In genomic region chr9:112000743-112001142, GRCh38 we compare ENCODE assay signal across 29 cellular contexts.
DNase-seq lines count a peak whose midpoint lies in the region; TF ChIP-seq lines count a peak whose summit lies in the region.
"Had no signal": no experiment of that assay in that cellular context is flagged by ENCODE, and none has a peak within 500 bp of the region (broad histone marks: within the 10 kb centered on the region; RNA-seq: fewer than 3 reads in every experiment).

No MANE protein-coding gene starts in this region.

- no peaks in the 10 kb centered on the region for H4K20me1 ChIP-seq in OCI-LY3 (ENCODE audit: insufficient read depth, low read length)

- H3K4me3 ChIP-seq in OCI-LY3 (ENCODE audit: low read length) (no peak overlapping the region), endodermal cell (ENCODE audit: low read length) (no peak overlapping the region), adrenal gland (no peak overlapping the region)
- H3K4me3 ChIP-seq: SJSA1 had no signal

- WGBS in endodermal cell (ENCODE audit: insufficient coverage in 1 of 2, insufficient read length in 1 of 2), 2 experiments, result 88% methylated on average over 3 of the region's 3 CpGs; no CpG with 5 or more reads in 1 of the 2 experiments
- WGBS in adrenal gland, 4 donors, result 86 to 94% (median 94%) methylated on average over 3 of the region's 3 CpGs

- no peaks in the 10 kb centered on the region for H3K27me3 Mint-ChIP-seq in endodermal cell (ENCODE audit: insufficient read depth)
- H3K27me3 Mint-ChIP-seq in neural crest cell (ENCODE audit: low read depth), result no peaks in the 10 kb centered on the region
- H3K27me3 Mint-ChIP-seq: activated T-helper 17 cell treated with anti-CD3 and anti-CD28 coated beads, Interleukin-2, amount 50 U/mL, for 72 hours had no signal

- H3K4me1 Mint-ChIP-seq in endodermal cell (no peaks in the 10 kb centered on the region), neural crest cell (no peaks in the 10 kb centered on the region)

- H3K27ac ChIP-seq in OCI-LY3 (ENCODE audit: low read length), result peak overlapping the region; percentile 4; the same call in 1 of the 2 replicates
- no peak overlapping the region for H3K27ac ChIP-seq in endodermal cell (ENCODE audit: low read depth, low read length)
- no peak overlapping the region for H3K27ac ChIP-seq in adrenal gland
- H3K27ac ChIP-seq: C4-2B, epithelial cell of prostate, KMS-11, neutrophil, SJSA1 had no signal

- intact Hi-C loops in adrenal gland (cut with DNase I), result no loop called here

- DNase-seq in ELF-1 (ENCODE audit: low read depth, low spot score) (peak; percentile 9), endodermal cell (peak; percentile 70), neural crest cell (ENCODE audit: low read depth, low spot score) (no peak), GOT3 (lab: John Stamatoyannopoulos, UW) (no peak), adrenal gland (no peak), GM19240 (ENCODE audit: insufficient read length, low spot score) (no peak), CD1c-positive myeloid dendritic cell (ENCODE audit: extremely low spot score) (no peak)
- DNase-seq: activated CD4-positive, alpha-beta memory T cell treated with anti-CD3 and anti-CD28 coated beads for 36 hours; activated CD4-positive, CD25-positive, alpha-beta regulatory T cell treated with anti-CD3 and anti-CD28 coated beads, Interleukin-2, amount 50 U/mL, for 72 hours; activated CD8-positive, alpha-beta memory T cell treated with anti-CD3 and anti-CD28 coated beads, Interleukin-2, amount 50 U/mL, for 48 hours; DMS 273 treated with DMSO at 0.1 percent for 48 hours; EL; foreskin melanocyte; immature natural killer cell; left colon; NCI-H1417; NCI-H2081; NCI-H226; stimulated activated naive CD4-positive, alpha-beta T cell treated with Interleukin-2 at 50 U/mL for 16 hours; T-helper 1 cell had no signal

- H3K36me3 ChIP-seq in OCI-LY3 (replicated peaks; ENCODE audit: low read depth, low read length) (no peaks in the 10 kb centered on the region), endodermal cell (ENCODE audit: control insufficient read depth, insufficient read depth, low read length) (no peaks in the 10 kb centered on the region), adrenal gland (replicated peaks in 1 of 2) (no peaks in the 10 kb centered on the region)
- H3K36me3 ChIP-seq: neutrophil, SJSA1 had no signal

- no peak overlapping the region for H3K4me3 Mint-ChIP-seq in endodermal cell
- no peak overlapping the region for H3K4me3 Mint-ChIP-seq in neural crest cell
- H3K4me3 Mint-ChIP-seq: activated CD4-positive, alpha-beta memory T cell treated with anti-CD3 and anti-CD28 coated beads for 36 hours; activated T-helper 17 cell treated with anti-CD3 and anti-CD28 coated beads, Interleukin-2, amount 50 U/mL, for 72 hours; immature natural killer cell had no signal

- H3K36me3 Mint-ChIP-seq in endodermal cell (ENCODE audit: low read depth), result no peaks in the 10 kb centered on the region
- no peaks in the 10 kb centered on the region for H3K36me3 Mint-ChIP-seq in neural crest cell (ENCODE audit: low read depth)
- H3K36me3 Mint-ChIP-seq: activated CD4-positive, alpha-beta memory T cell treated with anti-CD3 and anti-CD28 coated beads for 36 hours; activated naive CD4-positive, alpha-beta T cell treated with anti-CD3 and anti-CD28 coated beads, Interleukin-2, amount 50 U/mL, for 72 hours; immature natural killer cell had no signal

- no peak overlapping the region for H3K9ac ChIP-seq in OCI-LY3 (ENCODE audit: low read length)
- H3K9ac ChIP-seq in endodermal cell (ENCODE audit: extremely low read depth, low read length, poor library complexity, severe bottlenecking), result no peak overlapping the region
- H3K9ac ChIP-seq: KMS-11 had no signal

- H3K9me3 ChIP-seq in OCI-LY3 (ENCODE audit: insufficient read depth, low read length), result no peaks in the 10 kb centered on the region
- H3K9me3 ChIP-seq in endodermal cell (ENCODE audit: control insufficient read depth, low read length), result no peaks in the 10 kb centered on the region
- no peaks in the 10 kb centered on the region for H3K9me3 ChIP-seq in adrenal gland (replicated peaks in 1 of 3)
- H3K9me3 ChIP-seq: neutrophil, SJSA1 had no signal

- no peak overlapping the region for H3K4me2 ChIP-seq in OCI-LY3 (ENCODE audit: low read length)
- H3K4me2 ChIP-seq: KMS-11 had no signal

- H3K79me2 ChIP-seq in OCI-LY3 (ENCODE audit: low read length), result no peaks in the 10 kb centered on the region

- H3K9me3 Mint-ChIP-seq in endodermal cell (no peaks in the 10 kb centered on the region), neural crest cell (no peaks in the 10 kb centered on the region)
- H3K9me3 Mint-ChIP-seq: activated CD4-positive, alpha-beta memory T cell treated with anti-CD3 and anti-CD28 coated beads for 36 hours; activated naive CD4-positive, alpha-beta T cell treated with anti-CD3 and anti-CD28 coated beads, Interleukin-2, amount 50 U/mL, for 72 hours; activated T-helper 17 cell treated with anti-CD3 and anti-CD28 coated beads, Interleukin-2, amount 50 U/mL, for 72 hours; immature natural killer cell had no signal

- no peak overlapping the region for H2AFZ ChIP-seq in OCI-LY3 (ENCODE audit: low read depth, low read length)

- TF ChIP-seq POLR2A in adrenal gland (IDR thresholded peaks at IDR 0.05), result no peak

- peak; percentile 32 for TF ChIP-seq CTCF in OCI-LY3 (IDR thresholded peaks at IDR 0.05; ENCODE audit: low read depth, low read length)
- peak; percentile 61 for TF ChIP-seq CTCF in endodermal cell (conservative IDR thresholded peaks at IDR 0.05)
- TF ChIP-seq CTCF in neural crest cell (conservative IDR thresholded peaks at IDR 0.05), result no peak
- TF ChIP-seq CTCF in adrenal gland (IDR thresholded peaks at IDR 0.05), result no peak

- H3K4me1 ChIP-seq in OCI-LY3 (ENCODE audit: low read length), result peaks cover 85% of the 10 kb centered on the region
- no peaks in the 10 kb centered on the region for H3K4me1 ChIP-seq in endodermal cell (ENCODE audit: control insufficient read depth, insufficient read depth, low read length)
- H3K4me1 ChIP-seq in adrenal gland (replicated peaks in 1 of 2), result no peaks in the 10 kb centered on the region

- no peak overlapping the region for H3K27ac Mint-ChIP-seq in endodermal cell
- H3K27ac Mint-ChIP-seq in neural crest cell (ENCODE audit: unreplicated experiment), result peak overlapping the region; percentile 19
- H3K27ac Mint-ChIP-seq: activated CD4-positive, alpha-beta memory T cell treated with anti-CD3 and anti-CD28 coated beads for 36 hours; activated naive CD4-positive, alpha-beta T cell treated with anti-CD3 and anti-CD28 coated beads, Interleukin-2, amount 50 U/mL, for 72 hours; activated T-helper 17 cell treated with anti-CD3 and anti-CD28 coated beads, Interleukin-2, amount 50 U/mL, for 72 hours; immature natural killer cell; progenitor cell of endocrine pancreas had no signal

- no peaks in the 10 kb centered on the region for H3K27me3 ChIP-seq in OCI-LY3 (ENCODE audit: low read depth, low read length)
- no peaks in the 10 kb centered on the region for H3K27me3 ChIP-seq in endodermal cell (ENCODE audit: control insufficient read depth, insufficient read depth, low read length, poor library complexity, severe bottlenecking)
- H3K27me3 ChIP-seq in adrenal gland, result no peaks in the 10 kb centered on the region
- H3K27me3 ChIP-seq: neutrophil, SJSA1 had no signal

Comparison
In these comparisons a context has a peak if more than half of its experiments do, and no peak if none do; other contexts are left out.
1. DNase-seq: peak in ELF-1 (single experiment) and endodermal cell (single experiment); none in neural crest cell (single experiment), GOT3 (single experiment), adrenal gland (0 of 7), GM19240 (single experiment) and CD1c-positive myeloid dendritic cell (single experiment).
2. CTCF ChIP-seq: peak in OCI-LY3 (single experiment) and endodermal cell (single experiment); none in neural crest cell (single experiment) and adrenal gland (0 of 6).